In the genomic region with DNA sequence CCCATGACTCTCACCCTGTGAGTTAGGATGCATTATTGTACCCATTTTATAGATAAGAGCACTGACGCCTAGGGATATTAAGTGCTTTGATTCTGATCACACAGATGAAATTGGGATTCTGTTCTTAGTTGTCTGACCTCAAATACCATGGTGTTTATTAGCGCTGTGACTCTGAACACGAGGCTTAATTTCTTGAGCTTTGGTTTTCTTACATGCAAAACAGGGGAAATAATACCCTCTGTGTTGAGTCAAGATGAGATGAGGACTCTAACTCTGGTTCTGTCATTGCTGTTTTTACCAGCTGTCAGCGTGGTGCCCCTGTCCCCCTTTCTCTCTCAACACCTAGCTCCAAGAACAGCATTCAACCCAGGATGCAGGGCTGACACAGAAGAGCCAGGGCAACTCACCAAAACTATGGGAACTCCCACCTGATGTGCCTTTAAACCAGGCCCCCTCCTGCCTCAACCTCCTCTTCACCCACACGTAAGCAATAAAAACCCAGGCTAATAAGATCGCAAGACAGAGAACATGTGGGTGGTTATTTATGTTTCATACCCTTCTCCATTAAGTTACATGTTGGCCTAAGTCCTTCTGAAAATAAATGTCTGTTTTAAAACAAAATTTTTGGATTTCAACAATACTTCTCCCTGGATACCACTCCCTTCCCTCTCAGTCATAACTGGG, we compare ENCODE assay signal across 20 cellular contexts.
DNase-seq lines count a peak whose midpoint lies in the region; ATAC-seq and TF ChIP-seq lines count a peak whose summit lies in the region.
"Had no signal": no experiment of that assay in that cellular context is flagged by ENCODE, and none has a peak within 500 bp of the region (broad histone marks: within the 10 kb centered on the region; RNA-seq: fewer than 3 reads in every experiment).

No MANE protein-coding gene starts in this region.

- H3K9me3 ChIP-seq in MM.1S (replicated peaks; ENCODE audit: insufficient read depth, low read length) = no peaks in the 10 kb centered on the region

- H3K9ac ChIP-seq in MM.1S (ENCODE audit: low read length) = no peak overlapping the region

- 0 out of 2 replicates have a peak, but pooled peaks cover 4% of the 10 kb centered on the region for H3F3A ChIP-seq in MM.1S (ENCODE audit: insufficient read depth, low read length)

- H3K27ac Mint-ChIP-seq in activated T-cell treated with anti-CD3 and anti-CD28 coated beads, Interleukin-2, amount 50 U/mL, for 72 hours = peak overlapping the region; percentile 21
- H3K27ac Mint-ChIP-seq in stimulated activated memory B cell treated with anti-CD40 and anti-IgM and Interleukin-4, amounts not matched to agents 10 μg/mL and 1 μg/mL and 100 μg/mL, for 72 hours = peak overlapping the region; percentile 40
- H3K27ac Mint-ChIP-seq: activated T-helper 1 cell treated with anti-CD3 and anti-CD28 coated beads, Interleukin-12 subunit alpha, Interleukin-12 subunit beta, Interleukin-2, Interleukin-4 antibody, amounts not matched to agents 30 ng/mL and 10 ng/mL and 1 ng/mL, durations not matched to agents 14 hours and 24 hours and 36 hours; CD8-positive, alpha-beta T cell had no signal

- H2AFZ ChIP-seq in MM.1S (ENCODE audit: low read length) = no peak overlapping the region

- H3K27me3 ChIP-seq in MM.1S (replicated peaks; ENCODE audit: insufficient read depth, low read length) = no peaks in the 10 kb centered on the region

- 0 out of 2 replicates have a peak, but pooled peaks cover 6% of the 10 kb centered on the region for H3K4me1 ChIP-seq in MM.1S (ENCODE audit: low read length)

- H3K9me3 Mint-ChIP-seq in activated T-cell treated with anti-CD3 and anti-CD28 coated beads, Interleukin-2, amount 50 U/mL, for 72 hours = no peaks in the 10 kb centered on the region
- peaks cover 4% of the 10 kb centered on the region for H3K9me3 Mint-ChIP-seq in stimulated activated memory B cell treated with anti-CD40 and anti-IgM and Interleukin-4, amounts not matched to agents 10 μg/mL and 1 μg/mL and 100 μg/mL, for 72 hours
- H3K9me3 Mint-ChIP-seq: activated T-helper 1 cell treated with anti-CD3 and anti-CD28 coated beads, Interleukin-12 subunit alpha, Interleukin-12 subunit beta, Interleukin-2, Interleukin-4 antibody, amounts not matched to agents 30 ng/mL and 10 ng/mL and 1 ng/mL, durations not matched to agents 14 hours and 24 hours and 36 hours; neural crest cell had no signal

- H3K4me3 ChIP-seq in MM.1S (ENCODE audit: low read length) = no peak overlapping the region

- no peak for DNase-seq in activated T-cell treated with anti-CD3 and anti-CD28 coated beads, Interleukin-2, amount 50 U/mL, for 72 hours
- DNase-seq in activated T-cell treated with anti-CD3 and anti-CD28 coated beads, Interleukin-2, amount 50 U/mL, for 48 hours = no peak
- DNase-seq in SHP77 treated with DMSO at 0.1 percent for 48 hours (lab: John Stamatoyannopoulos, UW) (no peak), MM.1S (no peak), SIG-M5 treated with dmso at 0.1 percent for 504 hours (lab: John Stamatoyannopoulos, UW; ENCODE audit: unreplicated experiment) (no peak)
- DNase-seq: activated CD4-positive, alpha-beta T cell treated with anti-CD3 and anti-CD28 coated beads for 48 hours; anterior cingulate cortex; CD8-positive, alpha-beta T cell; DMS79 treated with DMSO at 0.1 percent for 48 hours; hippocampal formation; mesendoderm; NCI-H1930; NCI-H524; SIG-M5; T-helper 2 cell had no signal

- peaks cover 23% of the 10 kb centered on the region for H3K4me1 Mint-ChIP-seq in activated T-cell treated with anti-CD3 and anti-CD28 coated beads, Interleukin-2, amount 50 U/mL, for 72 hours (ENCODE audit: low read depth)
- H3K4me1 Mint-ChIP-seq in stimulated activated memory B cell treated with anti-CD40 and anti-IgM and Interleukin-4, amounts not matched to agents 10 μg/mL and 1 μg/mL and 100 μg/mL, for 72 hours = peaks cover 27% of the 10 kb centered on the region

- peak; percentile 69 to 71 for ATAC-seq in activated T-cell treated with anti-CD3 and anti-CD28 coated beads, Interleukin-2, amount 50 U/mL, for 72 hours (replicated peaks in 1 of 2)
- ATAC-seq in GM19372 (IDR thresholded peaks at IDR 0.05; ENCODE audit: low read depth, unreplicated experiment) (peak; percentile 55), HG03039 (IDR thresholded peaks at IDR 0.05; ENCODE audit: unreplicated experiment) (peak; percentile 60)
- peak; percentile 82 for ATAC-seq in stimulated activated memory B cell treated with anti-CD40 and anti-IgM and Interleukin-4, amounts not matched to agents 10 μg/mL and 1 μg/mL and 100 μg/mL, for 72 hours
- ATAC-seq: CD8-positive, alpha-beta T cell had no signal

- H3K9me2 ChIP-seq in MM.1S (replicated peaks; ENCODE audit: insufficient read depth, low read length) = no peaks in the 10 kb centered on the region

- peak overlapping the region; percentile 5 to 27 for H3K4me3 Mint-ChIP-seq in activated T-cell treated with anti-CD3 and anti-CD28 coated beads, Interleukin-2, amount 50 U/mL, for 72 hours
- H3K4me3 Mint-ChIP-seq in stimulated activated memory B cell treated with anti-CD40 and anti-IgM and Interleukin-4, amounts not matched to agents 10 μg/mL and 1 μg/mL and 100 μg/mL, for 72 hours = peak overlapping the region; percentile 6
- H3K4me3 Mint-ChIP-seq: activated T-helper 1 cell treated with anti-CD3 and anti-CD28 coated beads, Interleukin-12 subunit alpha, Interleukin-12 subunit beta, Interleukin-2, Interleukin-4 antibody, amounts not matched to agents 30 ng/mL and 10 ng/mL and 1 ng/mL, durations not matched to agents 14 hours and 24 hours and 36 hours; CD8-positive, alpha-beta T cell; neural crest cell had no signal

- H3K4me2 ChIP-seq in MM.1S (ENCODE audit: low read depth, low read length) = no peak overlapping the region

- H3K36me3 ChIP-seq in MM.1S (replicated peaks; ENCODE audit: insufficient read depth, low read length) = no peaks in the 10 kb centered on the region

- no peak overlapping the region for H3K27ac ChIP-seq in MM.1S (ENCODE audit: low read length)

- H3K79me2 ChIP-seq in MM.1S (ENCODE audit: low read length) = no peaks in the 10 kb centered on the region

- TF ChIP-seq CTCF in MM.1S (IDR thresholded peaks at IDR 0.05; ENCODE audit: low read length) = no peak

- no peaks in the 10 kb centered on the region for H3K27me3 Mint-ChIP-seq in activated T-cell treated with anti-CD3 and anti-CD28 coated beads, Interleukin-2, amount 50 U/mL, for 72 hours (ENCODE audit: low read depth)
- no peaks in the 10 kb centered on the region for H3K27me3 Mint-ChIP-seq in stimulated activated memory B cell treated with anti-CD40 and anti-IgM and Interleukin-4, amounts not matched to agents 10 μg/mL and 1 μg/mL and 100 μg/mL, for 72 hours

- H3K36me3 Mint-ChIP-seq in activated T-cell treated with anti-CD3 and anti-CD28 coated beads, Interleukin-2, amount 50 U/mL, for 72 hours (ENCODE audit: insufficient read depth in 2 of 2) = peaks cover 0 to 2% of the 10 kb centered on the region in 2 donors
- no peaks in the 10 kb centered on the region for H3K36me3 Mint-ChIP-seq in stimulated activated memory B cell treated with anti-CD40 and anti-IgM and Interleukin-4, amounts not matched to agents 10 μg/mL and 1 μg/mL and 100 μg/mL, for 72 hours
- H3K36me3 Mint-ChIP-seq: CD8-positive, alpha-beta T cell had no signal

- H4K20me1 ChIP-seq in MM.1S (ENCODE audit: insufficient read depth, low read length) = no peaks in the 10 kb centered on the region
